In genomic region chr1:148844220-148844619, GRCh38 we compare ENCODE assay signal across 8 cellular contexts. TPM values are rescaled to one million over a fixed set of nuclear protein-coding genes. Genes with fewer than 3 reads are reported as not detected.
A peak's percentile ranks its signal among the peaks of the same experiment; 100 is the strongest.
DNase-seq lines count a peak whose midpoint lies in the region; ATAC-seq and TF ChIP-seq lines count a peak whose summit lies in the region.
"Not testable (repeated sequence)": the region's sequence is repeated elsewhere in the genome, so short reads cannot be mapped to it uniquely, and the experiment has no call there.

Gene PDE4DIP (plus strand): TSS chr1:148844428. CDS start chr1:148844775, 347 bp downstream.

- H2BK12ac ChIP-seq in H9 (ENCODE audit: insufficient read length, low read depth, low read length), result not testable (repeated sequence)

- not testable (repeated sequence) for H3K9me3 Mint-ChIP-seq in H9, neural crest cell

- H3K4me1 ChIP-seq in H9 (ENCODE audit: insufficient read depth, low read length); mammary epithelial cell (ENCODE audit: insufficient read depth, low read length); urinary bladder (ENCODE audit: insufficient read depth): not testable (repeated sequence)

- not testable (repeated sequence) for H4K20me1 ChIP-seq in H9 (ENCODE audit: control insufficient read depth, insufficient read depth, insufficient read length); mammary epithelial cell (ENCODE audit: insufficient read depth, low read length)

- not testable (repeated sequence) for H3K14ac ChIP-seq in H9 (ENCODE audit: insufficient read depth, low read length)

- intact Hi-C loops in mammary epithelial cell (cut with micrococcal nuclease); left cardiac atrium (cut with DNase I): not testable (repeated sequence)

- not testable (repeated sequence) for H2BK15ac ChIP-seq in H9 (ENCODE audit: low read depth, low read length)

- H3K56ac ChIP-seq in H9 (ENCODE audit: insufficient read length, low read depth, low read length), result not testable (repeated sequence)

- H3K4me2 ChIP-seq in H9 (ENCODE audit: insufficient read depth, insufficient read length, low read length); mammary epithelial cell (ENCODE audit: insufficient read depth, low read depth, low read length): not testable (repeated sequence)

- H3K27me3 ChIP-seq in H9 (ENCODE audit: insufficient read depth, low read length); mammary epithelial cell (ENCODE audit: insufficient read depth, low read length): not testable (repeated sequence)

- not testable (repeated sequence) for H3K23me2 ChIP-seq in H9 (ENCODE audit: insufficient read length, low read depth, low read length, poor library complexity, severe bottlenecking)

- no CpG with 5 or more reads among the region's 36 CpGs for WGBS in H9 (ENCODE audit: extremely low coverage, insufficient read length, low lambda C conversion rate)
- no CpG with 5 or more reads among the region's 36 CpGs for WGBS in mammary epithelial cell (ENCODE audit: low coverage, missing lambda C conversion rate)
- 0% methylated on average over 12 of the region's 36 CpGs for WGBS in urinary bladder

- not testable (repeated sequence) for H4K91ac ChIP-seq in H9 (ENCODE audit: insufficient read length, low read depth, low read length)

- not testable (repeated sequence) for H4K5ac ChIP-seq in H9 (ENCODE audit: insufficient read length, low read depth, low read length)

- not testable (repeated sequence) for TF ChIP-seq CTCF in H9 (conservative IDR thresholded peaks at IDR 0.05); mammary epithelial cell (conservative IDR thresholded peaks at IDR 0.05 in 1 of 2, IDR thresholded peaks at IDR 0.05 in 1 of 2; ENCODE audit: extremely low read depth in 1 of 2, insufficient read depth in 1 of 2, low read depth in 1 of 2, low read length in 2 of 2); neural crest cell (conservative IDR thresholded peaks at IDR 0.05)

- not testable (repeated sequence) for H2BK5ac ChIP-seq in H9 (ENCODE audit: insufficient read length, low read length)

- not testable (repeated sequence) for H3K9ac ChIP-seq in H9 (ENCODE audit: extremely low read depth, insufficient read length, low read length); mammary epithelial cell (ENCODE audit: insufficient read depth, low read length)

- not testable (repeated sequence) for H3K4me3 ChIP-seq in mammary epithelial cell (replicated peaks in 1 of 3; ENCODE audit: insufficient read depth in 1 of 3, low read depth in 2 of 3, low read length in 3 of 3); urinary bladder (ENCODE audit: low read depth, low read length)

- CTCF ChIA-PET in mammary epithelial cell (lab: Charles Lee; ENCODE audit: low non-redundant PET), result not testable (repeated sequence)

- not testable (repeated sequence) for H3K9me3 ChIP-seq in H9 (ENCODE audit: control insufficient read depth, low read depth, low read length); mammary epithelial cell (replicated peaks; ENCODE audit: insufficient read depth, low read length)

- not testable (repeated sequence) for H4K8ac ChIP-seq in H9 (replicated peaks; ENCODE audit: insufficient read length, low read depth, low read length)

- H3K4ac ChIP-seq in H9 (ENCODE audit: low read depth, low read length), result not testable (repeated sequence)

- H3T11ph ChIP-seq in H9 (ENCODE audit: low read length), result not testable (repeated sequence)

- dilution Hi-C loops in mammary epithelial cell (cut with HindIII; ENCODE audit: low sequenced_read_pairs), result not testable (repeated sequence)

- H3K79me2 ChIP-seq in H9 (ENCODE audit: insufficient read depth, low read length); mammary epithelial cell (ENCODE audit: insufficient read depth, low read length): not testable (repeated sequence)

- not testable (repeated sequence) for H2AK5ac ChIP-seq in H9 (ENCODE audit: insufficient read length, low read length)

- H3K4me3 Mint-ChIP-seq in H9, result peak within 1 kb of the TSS; percentile 17 to 66; a peak in 2 of 5 replicates
- H3K4me3 Mint-ChIP-seq in neural crest cell, result not testable (repeated sequence)

- DNase-seq in H9; mammary epithelial cell; neural crest cell (ENCODE audit: low read depth, low spot score): not testable (repeated sequence)
- DNase-seq in T-helper 2 cell (peak in 3 of 5 experiments; percentile 6 to 9 (median 8)), activated T-cell treated with anti-CD3 and anti-CD28 coated beads for 48 hours (ENCODE audit: low read depth) (peak; percentile 1), left cardiac atrium (peak; percentile 37)
- peak in 2 of 3 donors; percentile 1 to 5 for DNase-seq in stimulated activated CD4-positive, alpha-beta T cell treated with anti-CD3 and anti-CD28 coated beads, TNF-alpha, amount 100 ng/mL, for 1 hour (ENCODE audit: low read depth in 3 of 3, low spot score in 1 of 3)

- not testable (repeated sequence) for H2BK120ac ChIP-seq in H9 (ENCODE audit: low read depth, low read length, poor library complexity, severe bottlenecking)

- ATAC-seq in left cardiac atrium, result peak; percentile 93 to 98

- H3K27ac ChIP-seq in H9 (ENCODE audit: insufficient read length, low read depth, low read length); mammary epithelial cell (ENCODE audit: insufficient read depth, low read depth, low read length); urinary bladder (ENCODE audit: low read depth): not testable (repeated sequence)

- H3K79me1 ChIP-seq in H9 (ENCODE audit: insufficient read depth, low read depth, low read length, poor library complexity, severe bottlenecking), result not testable (repeated sequence)

- not testable (repeated sequence) for H3K18ac ChIP-seq in H9 (ENCODE audit: insufficient read length, low read depth, low read length)

- in situ Hi-C loops in mammary epithelial cell (cut with MboI; ENCODE audit: low sequenced_read_pairs in 2 of 2), result not testable (repeated sequence)

- not testable (repeated sequence) for H3K36me3 Mint-ChIP-seq in H9 (ENCODE audit: insufficient read depth in 1 of 3, low read depth in 3 of 3); neural crest cell (ENCODE audit: low read depth)

- H3K27me3 Mint-ChIP-seq in H9 (ENCODE audit: low read depth); neural crest cell (ENCODE audit: low read depth): not testable (repeated sequence)

- not testable (repeated sequence) for H3K36me3 ChIP-seq in mammary epithelial cell (ENCODE audit: insufficient read depth, low read length); urinary bladder (ENCODE audit: insufficient read depth)

- not testable (repeated sequence) for H2AFZ ChIP-seq in H9 (ENCODE audit: low read length); mammary epithelial cell (ENCODE audit: low read depth, low read length)

- H2BK20ac ChIP-seq in H9 (ENCODE audit: low read depth, low read length, poor library complexity, severe bottlenecking), result not testable (repeated sequence)

- not testable (repeated sequence) for BruUV-seq in mammary epithelial cell (replicated peaks; lab: Mats Ljungman, UMichigan)

- not testable (repeated sequence) for H3K27ac Mint-ChIP-seq in H9; neural crest cell (ENCODE audit: unreplicated experiment)

- not testable (repeated sequence) for H3K23ac ChIP-seq in H9 (ENCODE audit: insufficient read length, low read depth, low read length)

- not testable (repeated sequence) for H3K4me1 Mint-ChIP-seq in H9, neural crest cell

RNA-seq across cellular contexts. Expression of gene PDE4DIP, which starts in this region (rescaled TPM):
- total RNA-seq in H9 (2021), result 15.7 and 16.4 TPM in 2 replicates
- total RNA-seq in mammary epithelial cell, result 100 to 1,000 TPM in 1 of 2 donors, 10 to 100 TPM in 1; 80.9 to 119 TPM
- polyA plus RNA-seq in mammary epithelial cell, result 33.9 TPM
- 45.7 TPM for polyA minus RNA-seq in mammary epithelial cell
- 1,000 to 10,000 TPM; 1,013 to 1,607 TPM for total RNA-seq in left cardiac atrium
- total RNA-seq in neural crest cell, result 20.3 and 21.5 TPM in 2 replicates
- 127 TPM for total RNA-seq in urinary bladder
- 18.1 TPM for polyA plus RNA-seq in urinary bladder
